Comparison of ENCODE assay signal across 8 cellular contexts in the genomic region with DNA sequence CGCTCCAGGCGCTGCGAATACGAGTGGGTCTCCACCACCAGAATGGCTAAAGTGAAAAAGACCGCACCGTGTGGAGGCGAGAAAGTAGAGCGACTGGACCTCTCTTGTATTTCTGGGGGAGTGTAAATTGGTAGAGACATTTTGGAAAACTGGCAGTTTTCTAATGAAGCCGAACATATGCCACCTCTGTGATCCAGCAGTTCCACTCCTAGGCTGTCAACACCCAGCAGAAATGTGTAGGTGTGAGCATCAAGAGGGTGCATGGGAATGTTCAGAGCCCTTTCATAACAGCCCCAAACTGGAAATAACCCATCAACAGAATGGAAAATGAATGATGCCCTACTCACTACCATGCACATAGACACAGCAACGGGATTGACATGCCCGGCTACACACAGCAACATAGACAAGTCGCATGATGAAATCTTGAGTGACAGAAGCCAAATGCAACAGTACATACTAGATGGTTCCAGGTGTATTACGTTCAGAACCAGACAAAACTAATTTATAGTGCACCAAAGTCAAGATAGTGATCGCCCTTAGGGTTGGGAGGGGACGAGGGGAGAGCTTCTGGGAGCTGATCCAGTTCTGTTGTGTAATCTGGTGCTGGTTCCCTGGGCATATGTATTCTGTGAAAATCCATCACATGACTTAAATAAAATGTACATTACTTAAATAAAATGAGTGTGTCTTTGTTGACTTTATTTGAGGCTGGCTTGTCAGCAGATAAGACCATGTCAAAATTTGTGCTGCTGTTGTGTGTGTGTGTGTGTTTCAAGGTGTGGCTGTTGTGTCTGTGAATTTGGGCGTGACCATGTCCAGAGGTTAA.
DNase-seq lines count a peak whose midpoint lies in the region; ATAC-seq lines count a peak whose summit lies in the region.

No MANE protein-coding gene starts in this region.

- peak overlapping the region; percentile 12; the same call in 1 of the 2 replicates for H3K9ac ChIP-seq in iPS-20b (ENCODE audit: low read depth, low read length)
- H3K9ac ChIP-seq in subcutaneous abdominal adipose tissue (ENCODE audit: low read length in 5 of 5), result peak overlapping the region in 4 of 5 donors; percentile 31 to 77 (median 65)

- H3K4me3 Mint-ChIP-seq in activated naive CD8-positive, alpha-beta T cell, result peak overlapping the region; percentile 83

- peaks cover 2% of the 10 kb centered on the region for H3K36me3 Mint-ChIP-seq in activated naive CD8-positive, alpha-beta T cell

- peaks cover 17% of the 10 kb centered on the region for H3K27me3 ChIP-seq in iPS-20b (ENCODE audit: insufficient read depth, low read length)
- no peaks in the 10 kb centered on the region for H3K27me3 ChIP-seq in subcutaneous abdominal adipose tissue (ENCODE audit: control insufficient read depth in 5 of 5, insufficient read depth in 4 of 5, low read length in 5 of 5)

- peak overlapping the region; percentile 89 for H3K27ac Mint-ChIP-seq in activated naive CD8-positive, alpha-beta T cell

- H3K4me1 Mint-ChIP-seq in activated naive CD8-positive, alpha-beta T cell (ENCODE audit: low read depth), result peaks cover 43% of the 10 kb centered on the region

- no peaks in the 10 kb centered on the region for H3K27me3 Mint-ChIP-seq in activated naive CD8-positive, alpha-beta T cell

- DNase-seq in NCI-H345 (lab: John Stamatoyannopoulos, UW) (peak; percentile 41), NCI-H345 treated with DMSO at 0.1 percent for 48 hours (lab: John Stamatoyannopoulos, UW; ENCODE audit: unreplicated experiment) (no peak)

- no peak for ATAC-seq in GM19395 (IDR thresholded peaks at IDR 0.05; ENCODE audit: unreplicated experiment)
- ATAC-seq in HG02678 (IDR thresholded peaks at IDR 0.05; ENCODE audit: unreplicated experiment), result no peak
- no peak for ATAC-seq in GM21447 (IDR thresholded peaks at IDR 0.05; ENCODE audit: unreplicated experiment)

- H3K4me3 ChIP-seq in iPS-20b (ENCODE audit: low read length) (peak overlapping the region; percentile 53; the same call in 1 of the 2 replicates), subcutaneous abdominal adipose tissue (ENCODE audit: low read depth in 1 of 5, low read length in 5 of 5) (peak overlapping the region; percentile 56 to 72 (median 67))

- H3K27ac ChIP-seq in iPS-20b (ENCODE audit: low read length) (no peak overlapping the region), subcutaneous abdominal adipose tissue (ENCODE audit: low read depth, low read length) (peak overlapping the region; percentile 89)

- H3K4me1 ChIP-seq in iPS-20b (ENCODE audit: insufficient read depth, low read length), result peaks cover 6% of the 10 kb centered on the region
- peaks cover 2 to 48% (median 44%) of the 10 kb centered on the region in 5 donors for H3K4me1 ChIP-seq in subcutaneous abdominal adipose tissue (ENCODE audit: control insufficient read depth in 5 of 5, insufficient read depth in 5 of 5, low read length in 5 of 5)

- H3K9me3 Mint-ChIP-seq in activated naive CD8-positive, alpha-beta T cell (ENCODE audit: low read depth), result no peaks in the 10 kb centered on the region

- H3K9me3 ChIP-seq in iPS-20b (ENCODE audit: insufficient read depth, low read depth, low read length) (no peaks in the 10 kb centered on the region), subcutaneous abdominal adipose tissue (ENCODE audit: control insufficient read depth in 5 of 5, low read length in 5 of 5) (no peaks in the 10 kb centered on the region)

- H3K36me3 ChIP-seq in iPS-20b (ENCODE audit: insufficient read depth, low read depth, low read length), result no peaks in the 10 kb centered on the region
- H3K36me3 ChIP-seq in subcutaneous abdominal adipose tissue (ENCODE audit: control insufficient read depth in 5 of 5, insufficient read depth in 5 of 5, low read length in 5 of 5), result peaks cover 0 to 14% (median 3%) of the 10 kb centered on the region in 5 donors
